12 cellular contexts compared by ENCODE assay signal in the genomic region with DNA sequence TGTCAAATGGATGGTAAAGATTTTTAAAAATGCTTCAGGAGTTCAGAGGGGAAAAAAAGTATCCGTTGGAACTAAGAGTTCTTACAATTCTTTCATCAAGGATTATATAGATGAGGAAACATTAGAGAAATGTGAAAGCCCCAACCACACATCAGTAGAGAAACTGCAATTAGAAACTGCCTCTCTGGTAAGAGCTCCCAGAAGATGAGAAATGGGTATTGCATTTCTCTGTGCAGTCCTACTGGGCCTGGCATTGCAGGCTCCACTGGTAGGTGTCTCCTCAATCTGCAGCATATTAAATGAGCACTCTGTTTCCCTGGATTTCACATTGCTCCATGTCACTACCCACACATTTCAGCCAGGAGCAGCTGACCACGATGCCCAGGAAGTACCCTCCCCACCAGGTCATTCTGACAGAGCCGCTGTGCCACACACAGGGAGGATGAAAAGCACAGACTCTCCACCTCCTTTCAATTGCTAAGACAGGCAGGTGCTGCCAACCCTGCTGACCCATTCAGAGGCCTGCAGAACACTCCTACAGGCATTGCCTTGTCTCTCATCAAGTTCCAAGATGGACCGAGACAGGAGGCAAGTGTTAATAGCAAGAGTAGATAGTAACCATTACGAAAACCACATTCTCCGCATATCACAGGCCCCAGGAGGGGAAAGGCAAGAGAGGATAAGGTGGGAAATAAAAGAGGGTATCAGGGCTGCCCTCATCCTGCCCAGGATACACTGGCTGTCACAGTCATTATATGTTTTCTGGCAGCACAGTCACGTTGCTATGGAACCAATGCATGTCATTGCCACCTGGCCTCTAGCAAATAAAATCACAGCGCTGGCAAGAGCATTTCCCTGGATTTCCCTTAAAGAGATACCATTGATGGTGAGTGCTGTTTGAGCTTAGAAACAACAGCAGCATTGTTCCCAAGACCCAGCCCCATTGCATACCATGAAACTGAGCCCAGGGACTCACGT.
DNase-seq lines count a peak whose midpoint lies in the region; ATAC-seq lines count a peak whose summit lies in the region.
"Had no signal": no experiment of that assay in that cellular context is flagged by ENCODE, and none has a peak within 500 bp of the region (broad histone marks: within the 10 kb centered on the region; RNA-seq: fewer than 3 reads in every experiment).

No MANE protein-coding gene starts in this region.

- DNase-seq in NCI-H1105 treated with DMSO at 0.1 percent for 48 hours (lab: John Stamatoyannopoulos, UW) (peak; percentile 26), NCI-H1105 (lab: John Stamatoyannopoulos, UW) (no peak), NCI-H226 (peak; percentile 19), cerebellar cortex (ENCODE audit: low spot score) (peak; percentile 61), pons (ENCODE audit: low spot score) (peak; percentile 35), hepatic stellate cell (ENCODE audit: low spot score) (no peak), NCI-H2107 treated with DMSO at 0.1 percent for 48 hours (lab: John Stamatoyannopoulos, UW; ENCODE audit: unreplicated experiment) (no peak)
- DNase-seq: activated CD8-positive, alpha-beta T cell treated with anti-CD3 and anti-CD28 coated beads for 36 hours; NCI-H446 treated with DMSO at 0.1 percent for 48 hours had no signal

- no peak for ATAC-seq in GM18858 (IDR thresholded peaks at IDR 0.05; ENCODE audit: unreplicated experiment)
- ATAC-seq: A549; activated CD8-positive, alpha-beta T cell treated with anti-CD3 and anti-CD28 coated beads for 36 hours; activated naive CD4-positive, alpha-beta T cell treated with anti-CD3 and anti-CD28 coated beads, Interleukin-2, amount 50 U/mL, for 72 hours had no signal

Comparison
In these comparisons a context has a peak if more than half of its experiments do, and no peak if none do; other contexts are left out.
1. DNase-seq: peak in NCI-H1105 treated with DMSO at 0.1 percent for 48 hours (single experiment), NCI-H226 (single experiment), cerebellar cortex (single experiment) and pons (single experiment); none in NCI-H1105 (single experiment), hepatic stellate cell (single experiment) and NCI-H2107 treated with DMSO at 0.1 percent for 48 hours (single experiment).